ENCODE assay signal across 10 cellular contexts in the genomic region with DNA sequence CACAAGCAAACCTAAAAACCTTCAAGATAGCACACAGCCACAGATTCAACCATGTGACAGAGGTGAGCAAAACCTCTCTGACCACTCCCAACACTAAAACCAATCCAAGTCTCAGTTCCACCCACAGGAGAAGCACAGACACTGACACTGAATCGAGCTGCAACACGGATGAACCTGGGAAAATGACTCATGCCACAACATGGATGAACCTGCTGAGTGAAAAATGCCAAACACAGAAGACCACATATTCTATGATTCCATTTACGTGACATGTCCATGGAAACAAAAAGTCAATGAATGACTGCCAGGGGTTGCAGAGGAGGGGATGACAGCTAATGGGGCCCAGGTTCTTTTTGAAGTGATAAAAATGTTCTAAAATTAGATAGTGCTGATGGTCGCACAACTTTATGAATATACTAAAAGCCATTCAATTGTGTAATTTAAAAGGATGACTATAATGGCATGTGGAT. TPM values are rescaled to one million over a fixed set of nuclear protein-coding genes. Genes with fewer than 3 reads are reported as not detected.
DNase-seq lines count a peak whose midpoint lies in the region; ATAC-seq, FAIRE-seq and TF ChIP-seq lines count a peak whose summit lies in the region.
"Had no signal": no experiment of that assay in that cellular context is flagged by ENCODE, and none has a peak within 500 bp of the region (broad histone marks: within the 10 kb centered on the region; RNA-seq: fewer than 3 reads in every experiment).

No MANE protein-coding gene starts in this region.

- H3K27ac Mint-ChIP-seq in activated CD8-positive, alpha-beta T cell treated with anti-CD3 and anti-CD28 coated beads for 36 hours = no peak overlapping the region
- no peak overlapping the region for H3K27ac Mint-ChIP-seq in activated CD8-positive, alpha-beta T cell treated with anti-CD3 and anti-CD28 coated beads, Interleukin-2, amount 10 ng/mL, durations not matched to agents 7 days and 5 days
- no peak overlapping the region for H3K27ac Mint-ChIP-seq in glutamatergic neuron (ENCODE audit: unreplicated experiment)

- POLR2A ChIA-PET in activated CD8-positive, alpha-beta T cell treated with anti-CD3 and anti-CD28 coated beads for 36 hours (lab: Charles Lee) = interaction anchor here (0.7 kb wide), 1 partner anchor 115 kb away, joined by 3 read pairs; no protein-coding TSS in a partner anchor
- POLR2A ChIA-PET in activated CD8-positive, alpha-beta T cell treated with anti-CD3 and anti-CD28 coated beads, Interleukin-2, amount 10 ng/mL, durations not matched to agents 7 days and 5 days (lab: Charles Lee) = interaction anchor here (0.5 kb wide), 1 partner anchor 92 kb away, joined by 3 read pairs; no protein-coding TSS in a partner anchor

- H3K79me2 ChIP-seq in trophoblast cell (ENCODE audit: control insufficient read depth, insufficient read depth, low read length, poor library complexity) = no peaks in the 10 kb centered on the region

- no peak overlapping the region for H3K4me3 Mint-ChIP-seq in activated CD8-positive, alpha-beta T cell treated with anti-CD3 and anti-CD28 coated beads for 36 hours
- H3K4me3 Mint-ChIP-seq in activated CD8-positive, alpha-beta T cell treated with anti-CD3 and anti-CD28 coated beads, Interleukin-2, amount 10 ng/mL, durations not matched to agents 7 days and 5 days = no peak overlapping the region
- H3K4me3 Mint-ChIP-seq in glutamatergic neuron (ENCODE audit: unreplicated experiment) = no peak overlapping the region

- intact Hi-C loops in activated CD8-positive, alpha-beta T cell treated with anti-CD3 and anti-CD28 coated beads for 36 hours (cut with micrococcal nuclease) = no loop called here
- intact Hi-C loops in upper lobe of right lung (cut with DNase I) = no loop called here

- no peak overlapping the region for H3K18ac ChIP-seq in trophoblast cell (ENCODE audit: low read length)

- H3K36me3 ChIP-seq in trophoblast cell (ENCODE audit: control insufficient read depth in 1 of 2, insufficient read depth in 2 of 2, low read length in 2 of 2) (no peaks in the 10 kb centered on the region), upper lobe of right lung (no peaks in the 10 kb centered on the region), small intestine (ENCODE audit: control insufficient read depth in 2 of 2, insufficient read depth in 2 of 2, low read length in 2 of 2) (no peaks in the 10 kb centered on the region)

- no peak overlapping the region for H2BK12ac ChIP-seq in trophoblast cell (ENCODE audit: low read length)

- WGBS in trophoblast cell (ENCODE audit: extremely low coverage, insufficient coverage, insufficient read length) = no CpG with 5 or more reads among the region's 4 CpGs
- 77 to 85% (median 82%) methylated on average over 4 of the region's 4 CpGs for WGBS in small intestine, 3 donors

- ATAC-seq in activated CD8-positive, alpha-beta T cell treated with anti-CD3 and anti-CD28 coated beads for 36 hours = peak; percentile 86
- no peak for ATAC-seq in activated CD8-positive, alpha-beta T cell treated with anti-CD3 and anti-CD28 coated beads, Interleukin-2, amount 10 ng/mL, durations not matched to agents 7 days and 5 days
- peak; percentile 69 for ATAC-seq in GM21717 (IDR thresholded peaks at IDR 0.05; ENCODE audit: unreplicated experiment)
- no peak for ATAC-seq in upper lobe of right lung
- ATAC-seq: PC-3 had no signal

- H3K23ac ChIP-seq in trophoblast cell (ENCODE audit: low read length) = no peak overlapping the region

- H4K12ac ChIP-seq in trophoblast cell (ENCODE audit: low read depth, low read length) = no peak overlapping the region

- no peak overlapping the region for H2AK5ac ChIP-seq in trophoblast cell (ENCODE audit: low read length)

- H2BK5ac ChIP-seq in trophoblast cell (ENCODE audit: low read depth, low read length, poor library complexity) = no peak overlapping the region

- peaks cover 19% of the 10 kb centered on the region for H3K4me1 Mint-ChIP-seq in activated CD8-positive, alpha-beta T cell treated with anti-CD3 and anti-CD28 coated beads for 36 hours (ENCODE audit: low read depth)
- H3K4me1 Mint-ChIP-seq in activated CD8-positive, alpha-beta T cell treated with anti-CD3 and anti-CD28 coated beads, Interleukin-2, amount 10 ng/mL, durations not matched to agents 7 days and 5 days (ENCODE audit: low read depth) = peaks cover 7% of the 10 kb centered on the region
- H3K4me1 Mint-ChIP-seq in glutamatergic neuron (ENCODE audit: low read depth, unreplicated experiment) = peaks cover 35% of the 10 kb centered on the region

- no peak overlapping the region for H4K91ac ChIP-seq in trophoblast cell (ENCODE audit: low read depth, low read length)

- H3K27ac ChIP-seq in trophoblast cell (ENCODE audit: low read depth, low read length) (no peak overlapping the region), upper lobe of right lung (no peak overlapping the region), small intestine (ENCODE audit: low read depth in 1 of 2, low read length in 1 of 2) (no peak overlapping the region)
- H3K27ac ChIP-seq: KMS-11 had no signal

- peak; percentile 48 for DNase-seq in activated CD8-positive, alpha-beta T cell treated with anti-CD3 and anti-CD28 coated beads for 36 hours
- DNase-seq in activated CD8-positive, alpha-beta T cell treated with anti-CD3 and anti-CD28 coated beads, Interleukin-2, amount 10 ng/mL, durations not matched to agents 7 days and 5 days = no peak
- DNase-seq in RPMI8226 = peak; percentile 31
- DNase-seq in trophoblast cell = peak; percentile 76 to 87
- no peak for DNase-seq in glutamatergic neuron
- no peak for DNase-seq in upper lobe of right lung
- DNase-seq in small intestine = no peak
- DNase-seq: PC-3 had no signal

- H3K79me1 ChIP-seq in trophoblast cell (ENCODE audit: low read length) = no peaks in the 10 kb centered on the region

- no peak overlapping the region for H4K8ac ChIP-seq in trophoblast cell (ENCODE audit: low read depth, low read length)

- no peaks in the 10 kb centered on the region for H3K9me3 ChIP-seq in trophoblast cell (ENCODE audit: insufficient read depth, low read depth, low read length)
- H3K9me3 ChIP-seq in upper lobe of right lung = no peaks in the 10 kb centered on the region
- H3K9me3 ChIP-seq in small intestine (ENCODE audit: control insufficient read depth, low read depth) = no peaks in the 10 kb centered on the region

- FAIRE-seq in small intestine (lab: Jason Lieb, UNC) = no peak

- no peak overlapping the region for H3K4me2 ChIP-seq in trophoblast cell (ENCODE audit: low read length)
- H3K4me2 ChIP-seq: KMS-11 had no signal

- peaks cover 18% of the 10 kb centered on the region for H3K27me3 Mint-ChIP-seq in activated CD8-positive, alpha-beta T cell treated with anti-CD3 and anti-CD28 coated beads for 36 hours
- H3K27me3 Mint-ChIP-seq in activated CD8-positive, alpha-beta T cell treated with anti-CD3 and anti-CD28 coated beads, Interleukin-2, amount 10 ng/mL, durations not matched to agents 7 days and 5 days (ENCODE audit: low read depth) = peaks cover 29% of the 10 kb centered on the region
- no peaks in the 10 kb centered on the region for H3K27me3 Mint-ChIP-seq in glutamatergic neuron (ENCODE audit: unreplicated experiment)

- no peak overlapping the region for H3K14ac ChIP-seq in trophoblast cell (ENCODE audit: low read length)

- H3K36me3 Mint-ChIP-seq in activated CD8-positive, alpha-beta T cell treated with anti-CD3 and anti-CD28 coated beads for 36 hours (ENCODE audit: low read depth) = no peaks in the 10 kb centered on the region
- H3K36me3 Mint-ChIP-seq in activated CD8-positive, alpha-beta T cell treated with anti-CD3 and anti-CD28 coated beads, Interleukin-2, amount 10 ng/mL, durations not matched to agents 7 days and 5 days (ENCODE audit: low read depth) = no peaks in the 10 kb centered on the region
- H3K36me3 Mint-ChIP-seq in glutamatergic neuron (ENCODE audit: unreplicated experiment) = no peaks in the 10 kb centered on the region

- H3K4me1 ChIP-seq in trophoblast cell (ENCODE audit: control insufficient read depth in 1 of 2, insufficient read depth in 2 of 2, low read length in 2 of 2) (peaks cover 0 to 7% of the 10 kb centered on the region in 2 experiments), upper lobe of right lung (peaks cover 14% of the 10 kb centered on the region), small intestine (ENCODE audit: control insufficient read depth in 2 of 2, insufficient read depth in 1 of 2, low read depth in 1 of 2, low read length in 1 of 2) (no peaks in the 10 kb centered on the region)

- CTCF ChIA-PET in activated CD8-positive, alpha-beta T cell treated with anti-CD3 and anti-CD28 coated beads for 36 hours (lab: Charles Lee) = interaction anchor here (1.0 kb wide), 1 partner anchor 21 kb away, joined by 3 read pairs; no protein-coding TSS in a partner anchor
- CTCF ChIA-PET in activated CD8-positive, alpha-beta T cell treated with anti-CD3 and anti-CD28 coated beads, Interleukin-2, amount 10 ng/mL, durations not matched to agents 7 days and 5 days (lab: Charles Lee) = no interaction called here

- H3K9ac ChIP-seq in trophoblast cell (ENCODE audit: low read length) = no peak overlapping the region
- H3K9ac ChIP-seq: KMS-11 had no signal

- H3K27me3 ChIP-seq in trophoblast cell (ENCODE audit: insufficient read depth, low read length) (no peaks in the 10 kb centered on the region), upper lobe of right lung (no peaks in the 10 kb centered on the region), small intestine (ENCODE audit: control insufficient read depth in 2 of 2, insufficient read depth in 2 of 2, low read length in 2 of 2) (no peaks in the 10 kb centered on the region)

- H3K9me3 Mint-ChIP-seq in activated CD8-positive, alpha-beta T cell treated with anti-CD3 and anti-CD28 coated beads for 36 hours = no peaks in the 10 kb centered on the region
- no peaks in the 10 kb centered on the region for H3K9me3 Mint-ChIP-seq in activated CD8-positive, alpha-beta T cell treated with anti-CD3 and anti-CD28 coated beads, Interleukin-2, amount 10 ng/mL, durations not matched to agents 7 days and 5 days (ENCODE audit: insufficient read depth)
- no peaks in the 10 kb centered on the region for H3K9me3 Mint-ChIP-seq in glutamatergic neuron (ENCODE audit: unreplicated experiment)

- TF ChIP-seq CTCF in activated CD8-positive, alpha-beta T cell treated with anti-CD3 and anti-CD28 coated beads for 36 hours (IDR thresholded peaks at IDR 0.05) = no peak
- TF ChIP-seq CTCF in glutamatergic neuron (IDR thresholded peaks at IDR 0.05; ENCODE audit: partially characterized antibody, unreplicated experiment) (no peak), upper lobe of right lung (IDR thresholded peaks at IDR 0.05) (no peak)

- H2AFZ ChIP-seq in trophoblast cell (ENCODE audit: insufficient read depth, low read length, poor library complexity) = no peak overlapping the region

- H2BK120ac ChIP-seq in trophoblast cell (ENCODE audit: insufficient read depth, low read length, poor library complexity) = no peak overlapping the region

- H3K4ac ChIP-seq in trophoblast cell (ENCODE audit: low read depth, low read length) = no peak overlapping the region

- no peak overlapping the region for H3K4me3 ChIP-seq in trophoblast cell (ENCODE audit: low read depth, low read length)
- H3K4me3 ChIP-seq in upper lobe of right lung = no peak overlapping the region
- H3K4me3 ChIP-seq in small intestine (ENCODE audit: low read depth in 1 of 2, low read length in 2 of 2) = no peak overlapping the region

RNA-seq across cellular contexts. Expression of a gene that starts 22.0 kb away (rescaled TPM):
- total RNA-seq in activated CD8-positive, alpha-beta T cell treated with anti-CD3 and anti-CD28 coated beads for 36 hours = 1 to 10 TPM in 1 of 2 experiments, under 1 TPM in 1; 0.92 to 2.3 TPM
- 1 to 10 TPM; 1.9 to 2.3 TPM for total RNA-seq in activated CD8-positive, alpha-beta T cell treated with anti-CD3 and anti-CD28 coated beads, Interleukin-2, amount 10 ng/mL, durations not matched to agents 7 days and 5 days
- 35.4 and 38.4 TPM in 2 replicates for polyA plus RNA-seq in trophoblast cell (2013)
- total RNA-seq in glutamatergic neuron (ENCODE audit: unreplicated experiment) = 20.1 TPM
- 27.5 TPM for total RNA-seq in upper lobe of right lung
- 10 to 100 TPM; 21.3 to 24.6 (median 24.2) TPM for polyA plus RNA-seq in small intestine

Comparison
In these comparisons a context has a peak if more than half of its experiments do, and no peak if none do; other contexts are left out.
1. ATAC-seq: peak in activated CD8-positive, alpha-beta T cell treated with anti-CD3 and anti-CD28 coated beads for 36 hours (single experiment) and GM21717 (single experiment); none in activated CD8-positive, alpha-beta T cell treated with anti-CD3 and anti-CD28 coated beads, Interleukin-2, amount 10 ng/mL, durations not matched to agents 7 days and 5 days (single experiment) and upper lobe of right lung (single experiment).
2. DNase-seq: peak in activated CD8-positive, alpha-beta T cell treated with anti-CD3 and anti-CD28 coated beads for 36 hours (single experiment), RPMI8226 (single experiment) and trophoblast cell (2 of 2); none in activated CD8-positive, alpha-beta T cell treated with anti-CD3 and anti-CD28 coated beads, Interleukin-2, amount 10 ng/mL, durations not matched to agents 7 days and 5 days (single experiment), glutamatergic neuron (single experiment), upper lobe of right lung (single experiment) and small intestine (single experiment).